Comparison of ENCODE assay signal across 11 cellular contexts in the genomic region with DNA sequence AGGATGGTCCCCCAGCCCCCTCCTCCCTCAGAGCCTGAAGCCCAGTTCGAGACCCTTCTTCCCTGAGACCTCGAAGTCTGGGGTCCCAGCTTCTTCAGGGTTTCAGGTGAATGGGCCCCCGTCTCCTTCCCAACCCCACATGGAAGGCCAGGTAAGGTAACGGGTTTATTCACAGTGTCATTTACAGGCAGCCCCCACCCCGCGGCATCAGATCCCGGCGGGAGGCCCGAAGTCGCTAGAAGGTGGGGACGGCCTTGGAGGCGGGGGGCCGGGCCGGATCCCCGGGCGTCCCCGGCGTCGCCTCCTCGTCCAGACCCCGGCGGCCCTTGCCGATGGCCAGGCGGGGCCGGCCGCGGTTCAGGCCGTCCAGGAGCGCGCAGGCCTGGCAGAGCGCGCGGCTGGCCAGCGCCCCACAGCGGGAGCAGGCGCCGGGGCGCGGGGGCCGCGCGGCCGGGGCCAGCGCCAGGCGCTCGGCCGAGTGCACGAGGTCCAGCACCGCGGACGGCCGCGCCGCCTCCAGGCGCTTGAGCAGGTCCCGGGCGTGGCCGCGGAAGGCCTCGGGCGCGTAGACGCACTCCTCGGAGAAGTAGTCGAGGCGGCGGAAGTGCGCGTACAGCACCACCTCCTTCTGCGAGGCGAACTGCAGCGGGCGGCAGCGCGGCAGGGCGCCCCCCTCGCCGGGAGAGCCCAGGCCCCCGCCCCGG. TPM values are rescaled to one million over a fixed set of nuclear protein-coding genes. Genes with fewer than 3 reads are reported as not detected.
DNase-seq lines count a peak whose midpoint lies in the region; ATAC-seq and TF ChIP-seq lines count a peak whose summit lies in the region.
"Had no signal": no experiment of that assay in that cellular context is flagged by ENCODE, and none has a peak within 500 bp of the region (broad histone marks: within the 10 kb centered on the region; RNA-seq: fewer than 3 reads in every experiment).

No MANE protein-coding gene starts in this region.

- H3K36me3 Mint-ChIP-seq in activated T-cell treated with anti-CD3 and anti-CD28 coated beads, Interleukin-2, amount 50 U/mL, for 4 hours (ENCODE audit: insufficient read depth) = peaks cover 26% of the 10 kb centered on the region
- no peaks in the 10 kb centered on the region for H3K36me3 Mint-ChIP-seq in glutamatergic neuron (ENCODE audit: unreplicated experiment)

- peak; percentile 64 to 76 for ATAC-seq in activated T-cell treated with anti-CD3 and anti-CD28 coated beads, Interleukin-2, amount 50 U/mL, for 4 hours
- no peak for ATAC-seq in GM18517 (IDR thresholded peaks at IDR 0.05; ENCODE audit: unreplicated experiment)
- no peak for ATAC-seq in GM18520 (IDR thresholded peaks at IDR 0.05; ENCODE audit: unreplicated experiment)

- H3K9me3 Mint-ChIP-seq in activated T-cell treated with anti-CD3 and anti-CD28 coated beads, Interleukin-2, amount 50 U/mL, for 4 hours = no peaks in the 10 kb centered on the region
- peaks cover 4% of the 10 kb centered on the region for H3K9me3 Mint-ChIP-seq in glutamatergic neuron (ENCODE audit: unreplicated experiment)

- peaks cover 23% of the 10 kb centered on the region for H3K4me1 Mint-ChIP-seq in activated T-cell treated with anti-CD3 and anti-CD28 coated beads, Interleukin-2, amount 50 U/mL, for 4 hours (ENCODE audit: low read depth)
- H3K4me1 Mint-ChIP-seq in glutamatergic neuron (ENCODE audit: low read depth, unreplicated experiment) = peaks cover 2% of the 10 kb centered on the region

- H3K27me3 Mint-ChIP-seq in activated T-cell treated with anti-CD3 and anti-CD28 coated beads, Interleukin-2, amount 50 U/mL, for 4 hours (ENCODE audit: low read depth) = no peaks in the 10 kb centered on the region
- peaks cover 6% of the 10 kb centered on the region for H3K27me3 Mint-ChIP-seq in glutamatergic neuron (ENCODE audit: unreplicated experiment)

- H3K4me3 Mint-ChIP-seq in activated T-cell treated with anti-CD3 and anti-CD28 coated beads, Interleukin-2, amount 50 U/mL, for 4 hours = peak overlapping the region; percentile 40
- H3K4me3 Mint-ChIP-seq in glutamatergic neuron (ENCODE audit: unreplicated experiment) = no peak overlapping the region

- peak; percentile 71 for DNase-seq in ELF-1 (ENCODE audit: low read depth, low spot score)
- DNase-seq in activated T-cell treated with anti-CD3 and anti-CD28 coated beads, Interleukin-2, amount 50 U/mL, for 4 hours = peak; percentile 38
- DNase-seq in glutamatergic neuron = peak; percentile 69
- peak; percentile 92 for DNase-seq in posterior vena cava (ENCODE audit: low spot score)
- DNase-seq in NCI-H748 treated with DMSO at 0.1 percent for 48 hours (lab: John Stamatoyannopoulos, UW) = no peak
- no peak for DNase-seq in putamen (ENCODE audit: low spot score)
- DNase-seq: Karpas-422 had no signal

- no peak overlapping the region for H3K27ac Mint-ChIP-seq in glutamatergic neuron (ENCODE audit: unreplicated experiment)

- intact Hi-C loops in posterior vena cava (cut with DNase I) = no loop called here

- peak; percentile 5 for TF ChIP-seq CTCF in glutamatergic neuron (IDR thresholded peaks at IDR 0.05; ENCODE audit: partially characterized antibody, unreplicated experiment)

RNA-seq across cellular contexts. Expression of gene CTU1, which starts 9.7 kb away (rescaled TPM):
- total RNA-seq in activated T-cell treated with anti-CD3 and anti-CD28 coated beads, Interleukin-2, amount 50 U/mL, for 4 hours = 10 to 100 TPM; 24.1 to 29.3 (median 27.7) TPM
- total RNA-seq in glutamatergic neuron (ENCODE audit: unreplicated experiment) (8.0 TPM), posterior vena cava (1 to 10 TPM; 3.7 to 5.0 TPM)

RNA-seq across cellular contexts. Expression of gene KLK14, which starts 15.8 kb away (rescaled TPM):
- 1 to 10 TPM in 2 of 3 donors, under 1 TPM in 1; 0.79 to 1.4 (median 1.2) TPM for total RNA-seq in activated T-cell treated with anti-CD3 and anti-CD28 coated beads, Interleukin-2, amount 50 U/mL, for 4 hours
- 1.5 TPM for total RNA-seq in glutamatergic neuron (ENCODE audit: unreplicated experiment)
- total RNA-seq in posterior vena cava = not detected
- total RNA-seq: NCI-H460, osteocyte had no signal

RNA-seq across cellular contexts. Expression of gene SIGLEC9, which starts 26.2 kb away (rescaled TPM):
- under 1 TPM; 0.22 to 0.43 (median 0.37) TPM for total RNA-seq in activated T-cell treated with anti-CD3 and anti-CD28 coated beads, Interleukin-2, amount 50 U/mL, for 4 hours
- total RNA-seq in glutamatergic neuron (ENCODE audit: unreplicated experiment) (not detected), posterior vena cava (10 to 100 TPM in 1 of 2 donors, 1 to 10 TPM in 1; 8.7 to 12.6 TPM)
- total RNA-seq: NCI-H460, osteocyte had no signal

RNA-seq across cellular contexts. Expression of gene KLK13, which starts 33.6 kb away (rescaled TPM):
- total RNA-seq in activated T-cell treated with anti-CD3 and anti-CD28 coated beads, Interleukin-2, amount 50 U/mL, for 4 hours = not detected
- total RNA-seq in glutamatergic neuron (ENCODE audit: unreplicated experiment) = not detected
- not detected for total RNA-seq in posterior vena cava
- total RNA-seq: NCI-H460, osteocyte had no signal

RNA-seq across cellular contexts. Expression of gene SIGLEC7, which starts 43.6 kb away (rescaled TPM):
- under 1 TPM in 1 of 3 donors, not detected in 2; 0.16 TPM for total RNA-seq in activated T-cell treated with anti-CD3 and anti-CD28 coated beads, Interleukin-2, amount 50 U/mL, for 4 hours
- total RNA-seq in glutamatergic neuron (ENCODE audit: unreplicated experiment) = not detected
- total RNA-seq in posterior vena cava = 1 to 10 TPM; 1.8 to 5.5 TPM
- total RNA-seq: NCI-H460, osteocyte had no signal

Comparison
In these comparisons a context has a peak if more than half of its experiments do, and no peak if none do; other contexts are left out.
1. DNase-seq: peak in ELF-1 (single experiment), activated T-cell treated with anti-CD3 and anti-CD28 coated beads, Interleukin-2, amount 50 U/mL, for 4 hours (single experiment), glutamatergic neuron (single experiment) and posterior vena cava (single experiment); none in NCI-H748 treated with DMSO at 0.1 percent for 48 hours (single experiment) and putamen (single experiment).
2. ATAC-seq: peak in activated T-cell treated with anti-CD3 and anti-CD28 coated beads, Interleukin-2, amount 50 U/mL, for 4 hours (2 of 2); none in GM18517 (single experiment) and GM18520 (single experiment).